ENCODE assay signal across 14 cellular contexts in the genomic region with DNA sequence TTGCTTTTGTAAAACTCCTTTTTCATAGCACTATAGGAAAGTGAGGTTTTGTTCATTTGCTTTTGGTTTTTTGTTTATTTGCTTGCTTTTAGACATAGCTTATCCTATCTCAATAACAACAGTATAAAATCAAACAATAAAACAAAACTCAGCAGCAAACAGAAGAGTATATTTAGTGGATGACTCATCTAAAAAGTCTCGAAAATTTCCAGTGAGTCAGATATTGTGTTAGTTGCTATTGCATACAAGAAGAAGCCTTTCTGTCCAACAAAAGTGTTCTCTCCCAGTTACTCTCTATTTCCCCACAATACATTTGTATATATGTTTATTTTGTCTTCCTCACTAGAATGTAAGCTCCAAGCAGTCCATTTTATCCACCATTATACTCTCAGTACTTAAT. TPM values are rescaled to one million over a fixed set of nuclear protein-coding genes. Genes with fewer than 3 reads are reported as not detected.
DNase-seq lines count a peak whose midpoint lies in the region; ATAC-seq, FAIRE-seq and TF ChIP-seq lines count a peak whose summit lies in the region.
"Had no signal": no experiment of that assay in that cellular context is flagged by ENCODE, and none has a peak within 500 bp of the region (broad histone marks: within the 10 kb centered on the region; RNA-seq: fewer than 3 reads in every experiment).

No MANE protein-coding gene starts in this region.

- DNase-seq in A549 (ENCODE audit: low read depth in 1 of 2, low spot score in 1 of 2): peak; percentile 10 to 38
- peak; percentile 59 for DNase-seq in RWPE1 (ENCODE audit: low spot score)
- peak; percentile 74 for DNase-seq in fibroblast of the aortic adventitia (ENCODE audit: low read depth)
- DNase-seq in AML-193 (lab: John Stamatoyannopoulos, UW): no peak
- DNase-seq in GM20000 (ENCODE audit: low spot score): no peak
- DNase-seq in adrenal gland: no peak
- DNase-seq: activated CD8-positive, alpha-beta memory T cell treated with anti-CD3 and anti-CD28 coated beads, Interleukin-2, amount 50 U/mL, for 48 hours; NCI-H510A had no signal

- no peak overlapping the region for H3K4me2 ChIP-seq in A549

- H3K27ac ChIP-seq in A549: no peak overlapping the region
- no peak overlapping the region for H3K27ac ChIP-seq in RWPE1
- H3K27ac ChIP-seq in adrenal gland: no peak overlapping the region
- H3K27ac ChIP-seq: C4-2B had no signal

- peaks cover 30% of the 10 kb centered on the region for H3K9me3 Mint-ChIP-seq in stimulated activated memory B cell treated with anti-CD40 and anti-IgM and Interleukin-4, amounts not matched to agents 10 μg/mL and 1 μg/mL and 100 μg/mL, for 72 hours

- H3K27me3 ChIP-seq in adrenal gland: no peaks in the 10 kb centered on the region

- no peaks in the 10 kb centered on the region for H3K27me3 Mint-ChIP-seq in stimulated activated memory B cell treated with anti-CD40 and anti-IgM and Interleukin-4, amounts not matched to agents 10 μg/mL and 1 μg/mL and 100 μg/mL, for 72 hours

- no peak for TF ChIP-seq RAD21 in A549 (conservative IDR thresholded peaks at IDR 0.05 in 1 of 2, IDR thresholded peaks at IDR 0.05 in 1 of 2)

- peak; percentile 39 to 64; a peak in 4 of 6 replicates for ATAC-seq in A549
- peak; percentile 55 for ATAC-seq in GM18517 (IDR thresholded peaks at IDR 0.05; ENCODE audit: unreplicated experiment)
- ATAC-seq in stimulated activated memory B cell treated with anti-CD40 and anti-IgM and Interleukin-4, amounts not matched to agents 10 μg/mL and 1 μg/mL and 100 μg/mL, for 72 hours: no peak

- TF ChIP-seq EP300 in A549 (IDR thresholded peaks at IDR 0.05): no peak

- CTCF ChIA-PET in A549 (lab: Yijun Ruan, JAX) (no interaction called here), RWPE1 (lab: Yijun Ruan, JAX) (no interaction called here)

- H3K4me3 ChIP-seq in A549: no peak overlapping the region
- no peak overlapping the region for H3K4me3 ChIP-seq in fibroblast of the aortic adventitia (ENCODE audit: low read depth, low read length)
- H3K4me3 ChIP-seq in adrenal gland: no peak overlapping the region
- H3K4me3 ChIP-seq: HAP-1 had no signal

- POLR2A ChIA-PET in A549 (lab: Yijun Ruan, JAX) (no interaction called here), RWPE1 (lab: Yijun Ruan, JAX; ENCODE audit: low non-redundant PET) (no interaction called here)

- TF ChIP-seq CTCF in A549 (IDR thresholded peaks at IDR 0.05) (no peak), RWPE1 (conservative IDR thresholded peaks at IDR 0.05; ENCODE audit: low read depth) (no peak), fibroblast of the aortic adventitia (IDR thresholded peaks at IDR 0.05; ENCODE audit: insufficient read depth, low read length) (no peak), GM20000 (IDR thresholded peaks at IDR 0.05; ENCODE audit: extremely low read depth, missing control alignments) (no peak), adrenal gland (IDR thresholded peaks at IDR 0.05) (no peak)

- H3K9me3 ChIP-seq in A549 (peaks cover 7% of the 10 kb centered on the region; the same call in 2 of the 3 replicates), adrenal gland (replicated peaks in 1 of 3) (no peaks in the 10 kb centered on the region)
- H3K9me3 ChIP-seq: HAP-1 had no signal

- H3K27ac Mint-ChIP-seq in stimulated activated memory B cell treated with anti-CD40 and anti-IgM and Interleukin-4, amounts not matched to agents 10 μg/mL and 1 μg/mL and 100 μg/mL, for 72 hours: no peak overlapping the region

- TF ChIP-seq POLR2A in A549 (IDR thresholded peaks at IDR 0.05; ENCODE audit: low read length) (no peak), adrenal gland (IDR thresholded peaks at IDR 0.05) (no peak)

- no peaks in the 10 kb centered on the region for H3K4me1 ChIP-seq in A549
- no peaks in the 10 kb centered on the region for H3K4me1 ChIP-seq in adrenal gland (replicated peaks in 1 of 2)
- H3K4me1 ChIP-seq: HAP-1 had no signal

- no peaks in the 10 kb centered on the region for H3K36me3 ChIP-seq in adrenal gland (replicated peaks in 1 of 2)
- H3K36me3 ChIP-seq: HAP-1 had no signal

- no peak for FAIRE-seq in A549 (lab: Jason Lieb, UNC)
- FAIRE-seq: colon had no signal

- H3K36me3 Mint-ChIP-seq in stimulated activated memory B cell treated with anti-CD40 and anti-IgM and Interleukin-4, amounts not matched to agents 10 μg/mL and 1 μg/mL and 100 μg/mL, for 72 hours: peaks cover 42% of the 10 kb centered on the region

- 0% methylated on average over 1 of the region's 1 CpG for WGBS in A549 (ENCODE audit: missing lambda C conversion rate)
- 32 to 70% (median 41%) methylated on average over 1 of the region's 1 CpG for WGBS in adrenal gland, 4 donors

- H3K4me1 Mint-ChIP-seq in stimulated activated memory B cell treated with anti-CD40 and anti-IgM and Interleukin-4, amounts not matched to agents 10 μg/mL and 1 μg/mL and 100 μg/mL, for 72 hours: no peaks in the 10 kb centered on the region

- intact Hi-C loops in adrenal gland (cut with DNase I): no loop called here

- no peak overlapping the region for H3K4me3 Mint-ChIP-seq in stimulated activated memory B cell treated with anti-CD40 and anti-IgM and Interleukin-4, amounts not matched to agents 10 μg/mL and 1 μg/mL and 100 μg/mL, for 72 hours

TF ChIP-seq in A549, 52 proteins besides CTCF, POLR2A, EP300 and RAD21:
- TF ChIP-seq GATA3 (IDR thresholded peaks at IDR 0.05; ENCODE audit: borderline replicate concordance) (peak; percentile 32; the same call in 1 of the 2 replicates), RFX5 (IDR thresholded peaks at IDR 0.05) (no peak), JUNB (IDR thresholded peaks at IDR 0.05) (peak; percentile 47; the same call in 1 of the 2 replicates), MAZ (IDR thresholded peaks at IDR 0.05; ENCODE audit: borderline replicate concordance, low read depth, low read length) (no peak), FOSL2 (IDR thresholded peaks at IDR 0.05) (no peak), FOSL2 (CRISPR knock-in tag; IDR thresholded peaks at IDR 0.05) (peak; percentile 93), MAFK (IDR thresholded peaks at IDR 0.05; ENCODE audit: partially characterized antibody) (peak; percentile 50)

RNA-seq across cellular contexts. Expression of gene NPNT, which starts 36.0 kb away (rescaled TPM):
- 0.32 and 0.65 TPM in 2 replicates for polyA plus RNA-seq in A549 (2011; rRNA removed)
- 0.05 and 0.14 TPM in 2 replicates for polyA plus RNA-seq in A549 (2012; cell fraction: cytosol; rRNA removed)
- 0.08 and 0.38 TPM in 2 replicates for polyA plus RNA-seq in A549 (2012; cell fraction: nucleus; rRNA removed)
- 0.56 to 0.70 TPM (median 0.67 TPM) in 3 replicates for polyA plus RNA-seq in A549 (2017; fragmentation: RNase III; extraction: RNeasy Plus Mini Kit Qiagen cat#74134 plus additional on column Dnase treatment)
- polyA minus RNA-seq in A549 (2011; rRNA and poly(A)+ RNA removed): 0.19 and 0.37 TPM in 2 replicates
- not detected in 2 replicates for total RNA-seq in fibroblast of the aortic adventitia (ENCODE audit: low replicate concordance)
- 10 to 100 TPM in 1 of 8 donors, 1 to 10 TPM in 7; 1.3 to 11.5 (median 4.1) TPM for total RNA-seq in adrenal gland
- 10 to 100 TPM in 1 of 3 donors, 1 to 10 TPM in 2; 5.1 to 10.5 (median 6.4) TPM for polyA plus RNA-seq in adrenal gland
- total RNA-seq: T-helper 2 cell treated with Interferon-gamma antibody and Interleukin-4, amounts not matched to agents 100 ng/mL and 5 ng/mL, for 36 hours had no signal

Comparison
In these comparisons a context has a peak if more than half of its experiments do, and no peak if none do; other contexts are left out.
1. DNase-seq: peak in A549 (2 of 2), RWPE1 (single experiment) and fibroblast of the aortic adventitia (single experiment); none in AML-193 (0 of 2), GM20000 (single experiment) and adrenal gland (0 of 7).